ENCODE assay signal across 8 cellular contexts in genomic region chr9:4661165-4662095, GRCh38. TPM values are rescaled to one million over a fixed set of nuclear protein-coding genes. Genes with fewer than 3 reads are reported as not detected.
DNase-seq lines count a peak whose midpoint lies in the region; ATAC-seq and TF ChIP-seq lines count a peak whose summit lies in the region.

No MANE protein-coding gene starts in this region.

- TF ChIP-seq CTCF in GM13977 (IDR thresholded peaks at IDR 0.05; ENCODE audit: extremely low read depth, insufficient read depth, missing control alignments): no peak

- ATAC-seq in natural killer cell treated with Interleukin-12 subunit alpha and Interleukin-12 subunit beta and Interleukin-15 and Interleukin-18, amount 100 ng/mL, for 72 hours: no peak
- ATAC-seq in GM18505 (IDR thresholded peaks at IDR 0.05; ENCODE audit: unreplicated experiment) (no peak), HG02642 (IDR thresholded peaks at IDR 0.05; ENCODE audit: poor library complexity, unreplicated experiment) (no peak)

- no peaks in the 10 kb centered on the region for H3K9me3 Mint-ChIP-seq in natural killer cell treated with Interleukin-12 subunit alpha and Interleukin-12 subunit beta and Interleukin-15 and Interleukin-18, amount 100 ng/mL, for 72 hours

- no peaks in the 10 kb centered on the region for H3K27me3 Mint-ChIP-seq in natural killer cell treated with Interleukin-12 subunit alpha and Interleukin-12 subunit beta and Interleukin-15 and Interleukin-18, amount 100 ng/mL, for 72 hours

- H3K4me1 Mint-ChIP-seq in natural killer cell treated with Interleukin-12 subunit alpha and Interleukin-12 subunit beta and Interleukin-15 and Interleukin-18, amount 100 ng/mL, for 72 hours (ENCODE audit: low read depth in 2 of 2): peaks cover 46 to 49% of the 10 kb centered on the region in 2 donors

- in situ Hi-C loops in GM13977 (cut with MboI; ENCODE audit: low pct_unique_long_range_greater_than_20kb, low sequenced_read_pairs, unreplicated experiment): no loop called here

- no peaks in the 10 kb centered on the region for H3K36me3 Mint-ChIP-seq in natural killer cell treated with Interleukin-12 subunit alpha and Interleukin-12 subunit beta and Interleukin-15 and Interleukin-18, amount 100 ng/mL, for 72 hours

- peak overlapping the region; percentile 79 to 85 for H3K27ac Mint-ChIP-seq in natural killer cell treated with Interleukin-12 subunit alpha and Interleukin-12 subunit beta and Interleukin-15 and Interleukin-18, amount 100 ng/mL, for 72 hours

- DNase-seq in NCI-H2107 treated with DMSO at 0.1 percent for 48 hours (lab: John Stamatoyannopoulos, UW; ENCODE audit: unreplicated experiment) (peak; percentile 84), NCI-H2107 (lab: John Stamatoyannopoulos, UW) (no peak), NCI-H226 (peak; percentile 72), dedifferentiated amniotic fluid mesenchymal stem cell (ENCODE audit: extremely low spot score) (peak; percentile 51), GM13977 (ENCODE audit: low spot score) (no peak)
- DNase-seq in natural killer cell treated with Interleukin-12 subunit alpha and Interleukin-12 subunit beta and Interleukin-15 and Interleukin-18, amount 100 ng/mL, for 72 hours (ENCODE audit: low spot score): no peak

- peak overlapping the region; percentile 97 for H3K4me3 Mint-ChIP-seq in natural killer cell treated with Interleukin-12 subunit alpha and Interleukin-12 subunit beta and Interleukin-15 and Interleukin-18, amount 100 ng/mL, for 72 hours

- no peak for TF ChIP-seq POLR2A in GM18505 (IDR thresholded peaks at IDR 0.05; ENCODE audit: borderline replicate concordance, extremely low read depth, insufficient read depth, insufficient read length)

RNA-seq across cellular contexts. Expression of gene PLPP6, which starts 0.7 kb away (rescaled TPM):
- total RNA-seq in natural killer cell treated with Interleukin-12 subunit alpha and Interleukin-12 subunit beta and Interleukin-15 and Interleukin-18, amount 100 ng/mL, for 72 hours: 1 to 10 TPM; 3.8 to 5.9 TPM

RNA-seq across cellular contexts. Expression of gene SPATA6L, which starts 4.8 kb away (rescaled TPM):
- total RNA-seq in natural killer cell treated with Interleukin-12 subunit alpha and Interleukin-12 subunit beta and Interleukin-15 and Interleukin-18, amount 100 ng/mL, for 72 hours: 1 to 10 TPM in 1 of 2 donors, under 1 TPM in 1; 0.78 to 2.6 TPM

RNA-seq across cellular contexts. Expression of gene CDC37L1, which starts 17.9 kb away (rescaled TPM):
- total RNA-seq in natural killer cell treated with Interleukin-12 subunit alpha and Interleukin-12 subunit beta and Interleukin-15 and Interleukin-18, amount 100 ng/mL, for 72 hours: 10 to 100 TPM in 1 of 2 donors, 1 to 10 TPM in 1; 9.0 to 11.7 TPM

Comparison
In these comparisons a context has a peak if more than half of its experiments do, and no peak if none do; other contexts are left out.
1. DNase-seq: peak in NCI-H2107 treated with DMSO at 0.1 percent for 48 hours (single experiment), NCI-H226 (single experiment) and dedifferentiated amniotic fluid mesenchymal stem cell (single experiment); none in NCI-H2107 (single experiment), natural killer cell treated with Interleukin-12 subunit alpha and Interleukin-12 subunit beta and Interleukin-15 and Interleukin-18, amount 100 ng/mL, for 72 hours (single experiment) and GM13977 (single experiment).